In genomic region chrX:154373340-154374306, GRCh38 we compare ENCODE assay signal across 7 cellular contexts. TPM values are rescaled to one million over a fixed set of nuclear protein-coding genes. Genes with fewer than 3 reads are reported as not detected.
A peak's percentile ranks its signal among the peaks of the same experiment; 100 is the strongest.
DNase-seq lines count a peak whose midpoint lies in the region; ATAC-seq and TF ChIP-seq lines count a peak whose summit lies in the region.

No MANE protein-coding gene starts in this region.

- H3K27me3 ChIP-seq in Karpas-422 (ENCODE audit: low read length) (no peaks in the 10 kb centered on the region), RWPE2 (ENCODE audit: insufficient read depth, poor library complexity, severe bottlenecking) (no peaks in the 10 kb centered on the region), endodermal cell (ENCODE audit: control insufficient read depth, insufficient read depth, low read length, poor library complexity, severe bottlenecking) (no peaks in the 10 kb centered on the region)

- peak; percentile 94 for DNase-seq in EH (ENCODE audit: low read depth)
- DNase-seq in Karpas-422 = peak; percentile 57
- peak; percentile 84 for DNase-seq in RWPE2 (ENCODE audit: low spot score)
- peak; percentile 92 for DNase-seq in endodermal cell
- peak; percentile 49 for DNase-seq in midbrain (lab: John Stamatoyannopoulos, UW)
- no peak for DNase-seq in type B pancreatic cell (ENCODE audit: extremely low spot score, unreplicated experiment)
- DNase-seq in putamen (ENCODE audit: low spot score) = no peak

- peak; percentile 39 for ATAC-seq in RWPE2 (ENCODE audit: low read depth)

- peaks cover 17% of the 10 kb centered on the region for H3K79me2 ChIP-seq in Karpas-422 (ENCODE audit: low read length)

- H3K4me2 ChIP-seq in Karpas-422 (ENCODE audit: low read depth, low read length, poor library complexity, severe bottlenecking) = peak overlapping the region; percentile 56

- TF ChIP-seq CTCF in RWPE2 (IDR thresholded peaks at IDR 0.05; ENCODE audit: poor library complexity, severe bottlenecking) (peak; percentile 77), endodermal cell (conservative IDR thresholded peaks at IDR 0.05) (peak; percentile 84), type B pancreatic cell (conservative IDR thresholded peaks at IDR 0.05) (peak; percentile 73)

- no peak overlapping the region for H3K27ac Mint-ChIP-seq in endodermal cell
- peak overlapping the region; percentile 94 for H3K27ac Mint-ChIP-seq in type B pancreatic cell

- H3K4me1 ChIP-seq in Karpas-422 (ENCODE audit: low read length) (peaks cover 40% of the 10 kb centered on the region), RWPE2 (ENCODE audit: insufficient read depth, poor library complexity, severe bottlenecking) (peaks cover 7% of the 10 kb centered on the region), endodermal cell (ENCODE audit: control insufficient read depth, insufficient read depth, low read length) (no peaks in the 10 kb centered on the region)

- H3K9me3 Mint-ChIP-seq in endodermal cell (peaks cover 44% of the 10 kb centered on the region), type B pancreatic cell (no peaks in the 10 kb centered on the region)

- WGBS in endodermal cell (ENCODE audit: insufficient coverage in 1 of 2, insufficient read length in 1 of 2), 2 experiments = 23 to 32% methylated on average over 8 to 22 of the region's 23 CpGs

- peak overlapping the region; percentile 33 for H3K9ac ChIP-seq in Karpas-422 (ENCODE audit: low read length)
- peak overlapping the region; percentile 6 for H3K9ac ChIP-seq in endodermal cell (ENCODE audit: extremely low read depth, low read length, poor library complexity, severe bottlenecking)

- H3K4me1 Mint-ChIP-seq in endodermal cell = no peaks in the 10 kb centered on the region
- H3K4me1 Mint-ChIP-seq in type B pancreatic cell (ENCODE audit: unreplicated experiment) = no peaks in the 10 kb centered on the region

- H3K27ac ChIP-seq in Karpas-422 (ENCODE audit: low read length) (no peak overlapping the region), RWPE2 (ENCODE audit: poor library complexity, severe bottlenecking) (peak overlapping the region; percentile 97), endodermal cell (ENCODE audit: low read depth, low read length) (no peak overlapping the region)

- peaks cover 6% of the 10 kb centered on the region for H3K36me3 Mint-ChIP-seq in endodermal cell (ENCODE audit: low read depth)
- no peaks in the 10 kb centered on the region for H3K36me3 Mint-ChIP-seq in type B pancreatic cell

- H3K4me3 Mint-ChIP-seq in endodermal cell (peak overlapping the region; percentile 45), type B pancreatic cell (peak overlapping the region; percentile 86)

- H3K4me3 ChIP-seq in Karpas-422 (ENCODE audit: low read length) (peak overlapping the region; percentile 50; the same call in 1 of the 2 replicates), RWPE2 (ENCODE audit: severe bottlenecking) (peak overlapping the region; percentile 45), endodermal cell (ENCODE audit: low read length) (peak overlapping the region; percentile 77)

- no peaks in the 10 kb centered on the region for H3K9me2 ChIP-seq in Karpas-422 (replicated peaks; ENCODE audit: insufficient read depth, low read length)

- no peaks in the 10 kb centered on the region for H4K20me1 ChIP-seq in Karpas-422 (ENCODE audit: insufficient read depth, low read depth, low read length)

- no peaks in the 10 kb centered on the region for H3K9me3 ChIP-seq in Karpas-422 (ENCODE audit: low read length)
- no peaks in the 10 kb centered on the region for H3K9me3 ChIP-seq in RWPE2 (ENCODE audit: severe bottlenecking)
- no peaks in the 10 kb centered on the region for H3K9me3 ChIP-seq in endodermal cell (ENCODE audit: control insufficient read depth, low read length)

- no peak overlapping the region; the same call in 1 of the 2 replicates for H2AFZ ChIP-seq in Karpas-422 (ENCODE audit: low read length)

- H3K36me3 ChIP-seq in Karpas-422 (ENCODE audit: insufficient read depth, low read length) (no peaks in the 10 kb centered on the region), RWPE2 (ENCODE audit: low read depth) (peaks cover 15% of the 10 kb centered on the region), endodermal cell (ENCODE audit: control insufficient read depth, insufficient read depth, low read length) (peaks cover 10% of the 10 kb centered on the region)

- peaks cover 16% of the 10 kb centered on the region for H3K27me3 Mint-ChIP-seq in endodermal cell (ENCODE audit: insufficient read depth)
- H3K27me3 Mint-ChIP-seq in type B pancreatic cell = no peaks in the 10 kb centered on the region

RNA-seq across cellular contexts. Expression of gene FLNA, which starts 0.8 kb away (rescaled TPM):
- 46.3 and 89.6 TPM in 2 replicates for total RNA-seq in Karpas-422 (2014; rRNA removed; shearing (Covaris generic); ENCODE audit: low replicate concordance)
- total RNA-seq in endodermal cell = 1,000 to 10,000 TPM; 1,074 to 1,251 TPM
- 609 TPM for polyA plus RNA-seq in endodermal cell (2013, experiment 1 of 2)
- 609 TPM for polyA plus RNA-seq in endodermal cell (2013, experiment 2 of 2)
- total RNA-seq in type B pancreatic cell (ENCODE audit: low replicate concordance) = 806 and 851 TPM in 2 replicates

RNA-seq across cellular contexts. Expression of gene EMD, which starts 5.5 kb away (rescaled TPM):
- 19.5 and 20.7 TPM in 2 replicates for total RNA-seq in Karpas-422 (2014; rRNA removed; shearing (Covaris generic); ENCODE audit: low replicate concordance)
- total RNA-seq in endodermal cell = 10 to 100 TPM; 60.3 to 76.4 TPM
- polyA plus RNA-seq in endodermal cell (2013, experiment 1 of 2) = 91.0 TPM
- polyA plus RNA-seq in endodermal cell (2013, experiment 2 of 2) = 77.9 TPM
- total RNA-seq in type B pancreatic cell (ENCODE audit: low replicate concordance) = 56.7 and 62.7 TPM in 2 replicates

RNA-seq across cellular contexts. Expression of gene RPL10, which starts 24.6 kb away (rescaled TPM):
- total RNA-seq in Karpas-422 (2014; rRNA removed; shearing (Covaris generic); ENCODE audit: low replicate concordance) = 4,110 and 4,432 TPM in 2 replicates
- total RNA-seq in endodermal cell = 1,000 to 10,000 TPM; 2,142 to 2,551 TPM
- 2,954 TPM for polyA plus RNA-seq in endodermal cell (2013, experiment 1 of 2)
- polyA plus RNA-seq in endodermal cell (2013, experiment 2 of 2) = 2,652 TPM
- 2,880 and 3,042 TPM in 2 replicates for total RNA-seq in type B pancreatic cell (ENCODE audit: low replicate concordance)

RNA-seq across cellular contexts. Expression of gene DNASE1L1, which starts 35.4 kb away (rescaled TPM):
- 17.6 and 30.8 TPM in 2 replicates for total RNA-seq in Karpas-422 (2014; rRNA removed; shearing (Covaris generic); ENCODE audit: low replicate concordance)
- total RNA-seq in endodermal cell (10 to 100 TPM; 13.8 to 17.0 TPM), type B pancreatic cell (ENCODE audit: low replicate concordance) (13.3 and 14.4 TPM in 2 replicates)
- 13.1 TPM for polyA plus RNA-seq in endodermal cell (2013, experiment 1 of 2)
- polyA plus RNA-seq in endodermal cell (2013, experiment 2 of 2) = 10.9 TPM

RNA-seq across cellular contexts. Expression of gene TAFAZZIN, which starts 37.7 kb away (rescaled TPM):
- 22.1 and 39.0 TPM in 2 replicates for total RNA-seq in Karpas-422 (2014; rRNA removed; shearing (Covaris generic); ENCODE audit: low replicate concordance)
- total RNA-seq in endodermal cell (10 to 100 TPM; 32.9 to 62.9 TPM), type B pancreatic cell (ENCODE audit: low replicate concordance) (30.5 and 46.1 TPM in 2 replicates)
- 40.6 TPM for polyA plus RNA-seq in endodermal cell (2013, experiment 1 of 2)
- polyA plus RNA-seq in endodermal cell (2013, experiment 2 of 2) = 39.8 TPM

Comparison
In these comparisons a context has a peak if more than half of its experiments do, and no peak if none do; other contexts are left out.
1. DNase-seq: peak in EH (single experiment), Karpas-422 (single experiment), RWPE2 (single experiment), endodermal cell (single experiment) and midbrain (single experiment); none in type B pancreatic cell (single experiment) and putamen (single experiment).
2. Peak in every context shown above with its lines, with median percentiles within 50 percentile points of each other: H3K4me3 ChIP-seq and CTCF ChIP-seq.